ENCODE assay signal across 27 cellular contexts in genomic region chr3:64561503-64561810, GRCh38.
DNase-seq lines count a peak whose midpoint lies in the region; ATAC-seq and TF ChIP-seq lines count a peak whose summit lies in the region.
"Had no signal": no experiment of that assay in that cellular context is flagged by ENCODE, and none has a peak within 500 bp of the region (broad histone marks: within the 10 kb centered on the region; RNA-seq: fewer than 3 reads in every experiment).

No MANE protein-coding gene starts in this region.

- H2AFZ ChIP-seq in IMR-90 (replicated peaks; ENCODE audit: low read length, poor library complexity) = peak overlapping the region; percentile 1
- H2AFZ ChIP-seq in fibroblast of lung (ENCODE audit: low read length) = peak overlapping the region; percentile 77
- H2AFZ ChIP-seq: GM23338, parathyroid adenoma had no signal

- no peak overlapping the region for H3K27ac Mint-ChIP-seq in stimulated activated naive B cell treated with anti-CD40 and anti-IgM and Interleukin-4, amounts not matched to agents 10 μg/mL and 1 μg/mL and 100 μg/mL, for 72 hours
- H3K27ac Mint-ChIP-seq: activated CD4-positive, alpha-beta memory T cell treated with anti-CD3 and anti-CD28 coated beads for 36 hours; activated naive CD8-positive, alpha-beta T cell treated with anti-CD3 and anti-CD28 coated beads, Interleukin-2, amount 10 ng/mL, durations not matched to agents 7 days and 5 days; brain; GM23338; memory B cell; natural killer cell had no signal

- H3K9me3 Mint-ChIP-seq in stimulated activated naive B cell treated with anti-CD40 and anti-IgM and Interleukin-4, amounts not matched to agents 10 μg/mL and 1 μg/mL and 100 μg/mL, for 72 hours = peaks cover 2 to 4% of the 10 kb centered on the region in 2 donors
- H3K9me3 Mint-ChIP-seq: activated CD4-positive, alpha-beta memory T cell treated with anti-CD3 and anti-CD28 coated beads for 36 hours; activated naive CD8-positive, alpha-beta T cell treated with anti-CD3 and anti-CD28 coated beads, Interleukin-2, amount 10 ng/mL, durations not matched to agents 7 days and 5 days; brain; GM23338 had no signal

- H4K91ac ChIP-seq in IMR-90 (ENCODE audit: insufficient read depth, low read depth, low read length) = no peak overlapping the region

- no peak overlapping the region for H2BK20ac ChIP-seq in IMR-90 (ENCODE audit: low read depth, low read length)

- no peak overlapping the region for H2BK5ac ChIP-seq in IMR-90 (ENCODE audit: low read depth, low read length, poor library complexity, severe bottlenecking)

- no peak for TF ChIP-seq RAD21 in IMR-90 (IDR thresholded peaks at IDR 0.05; ENCODE audit: low read length)

- H4K20me1 ChIP-seq in IMR-90 (ENCODE audit: insufficient read depth, low read length) (no peaks in the 10 kb centered on the region), fibroblast of lung (ENCODE audit: control insufficient read depth, extremely low read depth, insufficient read depth, low read length) (no peaks in the 10 kb centered on the region)
- H4K20me1 ChIP-seq: BLaER1 had no signal

- no peak overlapping the region for H3K23ac ChIP-seq in IMR-90 (ENCODE audit: low read depth, low read length)

- H4K5ac ChIP-seq in IMR-90 (ENCODE audit: low read depth, low read length) = no peak overlapping the region; the same call in 1 of the 2 replicates

- H2BK15ac ChIP-seq in IMR-90 (ENCODE audit: low read depth, low read length) = no peak overlapping the region

- H3K4me1 Mint-ChIP-seq in stimulated activated naive B cell treated with anti-CD40 and anti-IgM and Interleukin-4, amounts not matched to agents 10 μg/mL and 1 μg/mL and 100 μg/mL, for 72 hours = no peaks in the 10 kb centered on the region
- H3K4me1 Mint-ChIP-seq: activated naive CD8-positive, alpha-beta T cell treated with anti-CD3 and anti-CD28 coated beads, Interleukin-2, amount 10 ng/mL, durations not matched to agents 7 days and 5 days; memory B cell; natural killer cell had no signal

- no peaks in the 10 kb centered on the region for H3K79me2 ChIP-seq in fibroblast of lung (ENCODE audit: control insufficient read depth, insufficient read depth, low read length)
- H3K79me2 ChIP-seq: parathyroid adenoma had no signal

- no peak for TF ChIP-seq POLR2A in IMR-90 (IDR thresholded peaks at IDR 0.05; ENCODE audit: low read depth, low read length)

- H3K9me1 ChIP-seq in IMR-90 (ENCODE audit: insufficient read depth, low read length) = no peaks in the 10 kb centered on the region

- H3K27me3 Mint-ChIP-seq in stimulated activated naive B cell treated with anti-CD40 and anti-IgM and Interleukin-4, amounts not matched to agents 10 μg/mL and 1 μg/mL and 100 μg/mL, for 72 hours = no peaks in the 10 kb centered on the region
- H3K27me3 Mint-ChIP-seq: activated naive CD8-positive, alpha-beta T cell treated with anti-CD3 and anti-CD28 coated beads, Interleukin-2, amount 10 ng/mL, durations not matched to agents 7 days and 5 days had no signal

- no peaks in the 10 kb centered on the region for H3K9me3 ChIP-seq in IMR-90 (ENCODE audit: control insufficient read depth, insufficient read depth, low read length)
- H3K9me3 ChIP-seq in fibroblast of lung (ENCODE audit: control insufficient read depth, insufficient read depth, low read depth, low read length) = no peaks in the 10 kb centered on the region
- H3K9me3 ChIP-seq in muscle layer of colon (ENCODE audit: low read length) = no peaks in the 10 kb centered on the region
- H3K9me3 ChIP-seq in subcutaneous abdominal adipose tissue (ENCODE audit: control insufficient read depth in 5 of 5, low read length in 5 of 5) = no peaks in the 10 kb centered on the region
- H3K9me3 ChIP-seq: BLaER1, colonic mucosa had no signal

- no peak overlapping the region for H3K4ac ChIP-seq in IMR-90 (ENCODE audit: low read depth, low read length)

- BruUV-seq in IMR-90 (replicated peaks; lab: Mats Ljungman, UMichigan) = no TSS peak

- POLR2A ChIA-PET in IMR-90 (lab: Charles Lee; ENCODE audit: unreplicated experiment) = interaction anchor here (0.7 kb wide), 1 partner anchor 69 kb away, joined by 4 read pairs; no protein-coding TSS in a partner anchor

- H3K18ac ChIP-seq in IMR-90 (ENCODE audit: low read depth, low read length) = peak overlapping the region; percentile 20; the same call in 1 of the 2 replicates

- no peak overlapping the region; the same call in 1 of the 2 replicates for H3K9ac ChIP-seq in IMR-90 (ENCODE audit: low read depth, low read length)
- no peak overlapping the region for H3K9ac ChIP-seq in fibroblast of lung (ENCODE audit: insufficient read depth, low read length)
- H3K9ac ChIP-seq in muscle layer of colon (ENCODE audit: low read length) = peak overlapping the region; percentile 6
- H3K9ac ChIP-seq in subcutaneous abdominal adipose tissue (ENCODE audit: low read length in 5 of 5) = peak overlapping the region in 4 of 5 donors; percentile 17 to 80 (median 32)
- H3K9ac ChIP-seq: BLaER1, parathyroid adenoma had no signal

- H2AK9ac ChIP-seq in IMR-90 (replicated peaks; ENCODE audit: low read depth, low read length, poor library complexity) = no peak overlapping the region

- dilution Hi-C loops in IMR-90 (cut with HindIII; ENCODE audit: low sequenced_read_pairs, unreplicated experiment) = no loop called here

- H3K56ac ChIP-seq in IMR-90 (ENCODE audit: extremely low read depth, insufficient read depth, low read length) = no peak overlapping the region

- CTCF ChIA-PET in IMR-90 (lab: Yijun Ruan, JAX) = no interaction called here

- peak overlapping the region; percentile 26; the same call in 1 of the 2 replicates for H3K4me2 ChIP-seq in IMR-90 (ENCODE audit: low read depth, low read length)
- H3K4me2 ChIP-seq in fibroblast of lung (ENCODE audit: extremely low read depth, insufficient read depth, low read length) = peak overlapping the region; percentile 69
- H3K4me2 ChIP-seq: BLaER1, GM23338 had no signal

- H3K14ac ChIP-seq in IMR-90 (replicated peaks; ENCODE audit: low read depth, low read length) = no peak overlapping the region

- no peaks in the 10 kb centered on the region for H3K79me1 ChIP-seq in IMR-90 (ENCODE audit: low read depth in 1 of 2, low read length in 2 of 2)

- H3K36me3 Mint-ChIP-seq in stimulated activated naive B cell treated with anti-CD40 and anti-IgM and Interleukin-4, amounts not matched to agents 10 μg/mL and 1 μg/mL and 100 μg/mL, for 72 hours = no peaks in the 10 kb centered on the region
- H3K36me3 Mint-ChIP-seq: activated CD4-positive, alpha-beta memory T cell treated with anti-CD3 and anti-CD28 coated beads for 36 hours; activated naive CD8-positive, alpha-beta T cell treated with anti-CD3 and anti-CD28 coated beads, Interleukin-2, amount 10 ng/mL, durations not matched to agents 7 days and 5 days; memory B cell; natural killer cell had no signal

- no peak for ATAC-seq in IMR-90 (ENCODE audit: low read depth)
- ATAC-seq in stimulated activated naive B cell treated with anti-CD40 and anti-IgM and Interleukin-4, amounts not matched to agents 10 μg/mL and 1 μg/mL and 100 μg/mL, for 72 hours (replicated peaks) = no peak
- ATAC-seq in HG03108 (IDR thresholded peaks at IDR 0.05; ENCODE audit: unreplicated experiment) = no peak
- ATAC-seq in HG02588 (IDR thresholded peaks at IDR 0.05; ENCODE audit: unreplicated experiment) = no peak
- ATAC-seq: GM23338, natural killer cell had no signal

- DNase-seq in IMR-90 (no peak), fibroblast of lung (ENCODE audit: low read depth in 2 of 2) (no peak), head of caudate nucleus (no peak)
- no peak for DNase-seq in stimulated activated naive B cell treated with anti-CD40 and anti-IgM and Interleukin-4, amounts not matched to agents 10 μg/mL and 1 μg/mL and 100 μg/mL, for 72 hours
- DNase-seq: activated CD4-positive, alpha-beta memory T cell treated with anti-CD3 and anti-CD28 coated beads for 36 hours; activated CD4-positive, CD25-positive, alpha-beta regulatory T cell; activated naive CD8-positive, alpha-beta T cell treated with anti-CD3 and anti-CD28 coated beads, Interleukin-2, amount 10 ng/mL, durations not matched to agents 7 days and 5 days; colonic mucosa; COR-L47; foreskin fibroblast; hippocampal formation; Karpas-422; natural killer cell; NCI-H1694 treated with DMSO at 0.1 percent for 48 hours; NCI-H226; NCI-H774; stimulated activated CD4-positive, alpha-beta T cell treated with anti-CD3 and anti-CD28 coated beads, Interleukin-4, amount 100 ng/mL, for 1 hour; stimulated activated naive CD4-positive, alpha-beta T cell treated with Interleukin-2 at 50 U/mL for 16 hours had no signal

- H3K36me3 ChIP-seq in IMR-90 (ENCODE audit: control insufficient read depth, insufficient read depth, low read length) (peaks cover 2% of the 10 kb centered on the region; the same call in 1 of the 2 replicates), fibroblast of lung (ENCODE audit: control insufficient read depth, insufficient read depth, low read length) (no peaks in the 10 kb centered on the region), muscle layer of colon (ENCODE audit: insufficient read depth, low read length) (no peaks in the 10 kb centered on the region), subcutaneous abdominal adipose tissue (ENCODE audit: control insufficient read depth in 5 of 5, insufficient read depth in 5 of 5, low read length in 5 of 5) (peaks cover 0 to 34% (median 28%) of the 10 kb centered on the region in 5 donors)
- H3K36me3 ChIP-seq: BLaER1, colonic mucosa had no signal

- WGBS in IMR-90 (ENCODE audit: extremely low coverage in 2 of 2, insufficient read length in 1 of 2), 2 experiments = no CpG with 5 or more reads among the region's 14 CpGs

- H3K27me3 ChIP-seq in IMR-90 (ENCODE audit: control insufficient read depth, insufficient read depth, low read length) = no peaks in the 10 kb centered on the region
- H3K27me3 ChIP-seq in fibroblast of lung (ENCODE audit: control insufficient read depth, insufficient read depth, low read length) = no peaks in the 10 kb centered on the region
- H3K27me3 ChIP-seq in muscle layer of colon (ENCODE audit: control insufficient read depth in 1 of 2, insufficient read depth in 2 of 2, low read length in 2 of 2) = no peaks in the 10 kb centered on the region
- H3K27me3 ChIP-seq in subcutaneous abdominal adipose tissue (ENCODE audit: control insufficient read depth in 5 of 5, insufficient read depth in 4 of 5, low read length in 5 of 5) = no peaks in the 10 kb centered on the region
- H3K27me3 ChIP-seq: BLaER1, colonic mucosa had no signal

- H3K4me3 Mint-ChIP-seq in stimulated activated naive B cell treated with anti-CD40 and anti-IgM and Interleukin-4, amounts not matched to agents 10 μg/mL and 1 μg/mL and 100 μg/mL, for 72 hours = no peak overlapping the region
- H3K4me3 Mint-ChIP-seq: activated CD4-positive, alpha-beta memory T cell treated with anti-CD3 and anti-CD28 coated beads for 36 hours; activated naive CD8-positive, alpha-beta T cell treated with anti-CD3 and anti-CD28 coated beads, Interleukin-2, amount 10 ng/mL, durations not matched to agents 7 days and 5 days; brain; GM23338; memory B cell; natural killer cell had no signal

- in situ Hi-C loops in IMR-90 (cut with MboI; ENCODE audit: low sequenced_read_pairs) = no loop called here

- intact Hi-C loops in IMR-90 (cut with micrococcal nuclease) (no loop called here), head of caudate nucleus (cut with DNase I) (no loop called here)

- H3K4me3 ChIP-seq in IMR-90 (ENCODE audit: insufficient read depth, low read depth, low read length) (no peak overlapping the region), fibroblast of lung (replicated peaks in 1 of 4; ENCODE audit: control extremely low read depth in 1 of 4, insufficient read depth in 1 of 4, low read depth in 3 of 4, low read length in 4 of 4) (peak overlapping the region; percentile 21 to 55 (median 36)), muscle layer of colon (ENCODE audit: low read depth in 1 of 2, low read length in 2 of 2) (peak overlapping the region in 1 of 2 donors; percentile 41), subcutaneous abdominal adipose tissue (ENCODE audit: low read depth in 1 of 5, low read length in 5 of 5) (peak overlapping the region; percentile 35 to 82 (median 62))
- H3K4me3 ChIP-seq: BLaER1, colonic mucosa, GM23338 had no signal

- no peak overlapping the region for H4K8ac ChIP-seq in IMR-90 (ENCODE audit: low read depth in 2 of 2, low read length in 2 of 2)

- H3K4me1 ChIP-seq in IMR-90 (ENCODE audit: control insufficient read depth, insufficient read depth, low read length) (peaks cover 5% of the 10 kb centered on the region; the same call in 1 of the 2 replicates), fibroblast of lung (ENCODE audit: control insufficient read depth, extremely low read depth, insufficient read depth, low read length) (no peaks in the 10 kb centered on the region), muscle layer of colon (ENCODE audit: insufficient read depth, low read length) (peaks cover 44% of the 10 kb centered on the region), subcutaneous abdominal adipose tissue (ENCODE audit: control insufficient read depth in 5 of 5, insufficient read depth in 5 of 5, low read length in 5 of 5) (peaks cover 0 to 37% (median 24%) of the 10 kb centered on the region in 5 donors)
- H3K4me1 ChIP-seq: BLaER1, colonic mucosa, parathyroid adenoma had no signal

- H2AK5ac ChIP-seq in IMR-90 (ENCODE audit: low read depth, low read length) = no peak overlapping the region

- H2BK120ac ChIP-seq in IMR-90 (ENCODE audit: low read depth, low read length) = no peak overlapping the region

- TF ChIP-seq CTCF in IMR-90 (conservative IDR thresholded peaks at IDR 0.05; ENCODE audit: low read depth, low read length) = no peak
- TF ChIP-seq CTCF in fibroblast of lung (conservative IDR thresholded peaks at IDR 0.05 in 1 of 2, IDR thresholded peaks at IDR 0.05 in 1 of 2; ENCODE audit: low read depth in 1 of 2, low read length in 2 of 2) = no peak

- H3K27ac ChIP-seq in IMR-90 (ENCODE audit: insufficient read depth, low read length) = no peak overlapping the region
- H3K27ac ChIP-seq in fibroblast of lung (ENCODE audit: insufficient read depth, low read length) = no peak overlapping the region
- H3K27ac ChIP-seq in muscle layer of colon (ENCODE audit: low read depth, low read length) = peak overlapping the region; percentile 76
- H3K27ac ChIP-seq in subcutaneous abdominal adipose tissue (ENCODE audit: low read depth, low read length) = peak overlapping the region; percentile 45
- H3K27ac ChIP-seq: BLaER1, colonic mucosa, parathyroid adenoma had no signal

Comparison
In these comparisons a context has a peak if more than half of its experiments do, and no peak if none do; other contexts are left out.
1. H3K27ac ChIP-seq: peak in muscle layer of colon (single experiment) and subcutaneous abdominal adipose tissue (single experiment); none in IMR-90 (single experiment) and fibroblast of lung (single experiment).
2. H3K9ac ChIP-seq: peak in muscle layer of colon (single experiment) and subcutaneous abdominal adipose tissue (4 of 5); none in IMR-90 (single experiment) and fibroblast of lung (single experiment).